8 cellular contexts compared by ENCODE assay signal in genomic region chr11:64305691-64306562, GRCh38. TPM values are rescaled to one million over a fixed set of nuclear protein-coding genes. Genes with fewer than 3 reads are reported as not detected.
DNase-seq lines count a peak whose midpoint lies in the region; ATAC-seq and TF ChIP-seq lines count a peak whose summit lies in the region.

No MANE protein-coding gene starts in this region.

- peaks cover 14 to 38% of the 10 kb centered on the region in 2 donors for H3K4me1 ChIP-seq in left lung

- ATAC-seq in WTC11 (peak; percentile 31), left lung (peak; percentile 26)

- DNase-seq in GM06990 (ENCODE audit: extremely low read depth, insufficient read length) (peak; percentile 77), HCEC 1CT (peak; percentile 46), NCI-H146 treated with DMSO at 0.1 percent for 48 hours (lab: John Stamatoyannopoulos, UW; ENCODE audit: unreplicated experiment) (peak; percentile 41), WTC11 (ENCODE audit: low spot score) (peak; percentile 77), left lung (peak; percentile 86 to 93), AG08395 (ENCODE audit: low spot score) (no peak)
- DNase-seq in central memory CD4-positive, alpha-beta T cell = peak; percentile 59
- DNase-seq in stimulated activated CD4-positive, alpha-beta T cell treated with anti-CD3 and anti-CD28 coated beads, Interleukin-4, amount 100 ng/mL, for 4 hours = peak; percentile 63 to 81

- peaks cover 4% of the 10 kb centered on the region for H3K36me3 Mint-ChIP-seq in WTC11

- H3K27ac Mint-ChIP-seq in WTC11 = peak overlapping the region; percentile 77

- peak; percentile 72 for TF ChIP-seq CTCF in GM06990 (IDR thresholded peaks at IDR 0.05; ENCODE audit: insufficient read depth, low read length, poor library complexity, severe bottlenecking)
- TF ChIP-seq CTCF in WTC11 (IDR thresholded peaks at IDR 0.05) = peak; percentile 29; the same call in 1 of the 2 replicates
- TF ChIP-seq CTCF in left lung (IDR thresholded peaks at IDR 0.05) = peak in 1 of 2 donors; percentile 12

- no peaks in the 10 kb centered on the region for H3K9me3 Mint-ChIP-seq in WTC11

- H3K4me3 Mint-ChIP-seq in WTC11 = peak overlapping the region; percentile 90

- POLR2A ChIA-PET in WTC11 (lab: Charles Lee) = interaction anchor here (2.1 to 2.6 kb wide), 2 partner anchors 12 to 34 kb away, joined by 15 to 25 read pairs; partner anchors contain the start of genes PRDX5 and TRMT112

- peaks cover 11% of the 10 kb centered on the region for H3K27me3 Mint-ChIP-seq in WTC11 (ENCODE audit: low read depth)

- H3K4me1 Mint-ChIP-seq in WTC11 = peaks cover 14% of the 10 kb centered on the region

- H3K4me3 ChIP-seq in GM06990 (replicated peaks; ENCODE audit: low read depth, low read length) = peak overlapping the region; percentile 83
- H3K4me3 ChIP-seq in left lung = peak overlapping the region; percentile 56 to 85

- H3K9me3 ChIP-seq in left lung = no peaks in the 10 kb centered on the region

- H3K27ac ChIP-seq in left lung = peak overlapping the region; percentile 76 to 95

- H3K36me3 ChIP-seq in GM06990 (ENCODE audit: control insufficient read depth, insufficient read depth, low read length) (peaks cover 3% of the 10 kb centered on the region), left lung (peaks cover 0 to 21% of the 10 kb centered on the region in 2 donors)

- H3K27me3 ChIP-seq in GM06990 (replicated peaks; ENCODE audit: control insufficient read depth, insufficient read depth, low read length) (no peaks in the 10 kb centered on the region), left lung (peaks cover 0 to 1% of the 10 kb centered on the region in 2 donors)

- intact Hi-C loops in left lung (cut with DNase I) = no loop called here

- CTCF ChIA-PET in WTC11 (lab: Charles Lee) = interaction anchor here (1.2 to 5.6 kb wide), 10 partner anchors 12 to 55 kb away, joined by 3 to 151 read pairs (median 34); partner anchors contain the start of genes BAD, GPR137, KCNK4 and PLCB3

TF ChIP-seq in WTC11, 78 proteins besides CTCF, POLR2A, EP300 and RAD21 (continues in another document):
- peak; percentile 38; the same call in 1 of the 2 replicates for TF ChIP-seq ARID4B (CRISPR knock-in tag; IDR thresholded peaks at IDR 0.05; ENCODE audit: borderline replicate concordance)
- TF ChIP-seq ZNF121 (CRISPR knock-in tag; IDR thresholded peaks at IDR 0.05) = no peak
- TF ChIP-seq TEAD4 (CRISPR knock-in tag; IDR thresholded peaks at IDR 0.05) = no peak
- no peak for TF ChIP-seq ZNF263 (CRISPR knock-in tag; IDR thresholded peaks at IDR 0.05; ENCODE audit: low read depth)
- TF ChIP-seq ZNF671 (CRISPR knock-in tag; IDR thresholded peaks at IDR 0.05) = no peak
- 0 out of 2 replicates have a peak, but pooled peaks have one; percentile 14 for TF ChIP-seq ZBTB43 (CRISPR knock-in tag; IDR thresholded peaks at IDR 0.05)
- TF ChIP-seq ZNF423 (CRISPR knock-in tag; IDR thresholded peaks at IDR 0.05) = no peak
- TF ChIP-seq ZNF281 (CRISPR knock-in tag; IDR thresholded peaks at IDR 0.05) = 0 out of 2 replicates have a peak, but pooled peaks have one; percentile 49
- TF ChIP-seq JAZF1 (CRISPR knock-in tag; IDR thresholded peaks at IDR 0.05) = no peak
- peak; percentile 40; the same call in 1 of the 2 replicates for TF ChIP-seq SP1 (CRISPR knock-in tag; conservative IDR thresholded peaks at IDR 0.05)

RNA-seq across cellular contexts. Expression of gene ESRRA, which starts 0.6 kb away (rescaled TPM):
- total RNA-seq in WTC11 (2021) (56.3 to 81.9 TPM (median 59.1 TPM) in 3 replicates), left lung (10 to 100 TPM; 42.8 to 60.1 TPM)

RNA-seq across cellular contexts. Expression of gene CATSPERZ, which starts 5.8 kb away (rescaled TPM):
- total RNA-seq in WTC11 (2021) = 1.1 to 2.5 TPM (median 2.0 TPM) in 3 replicates
- total RNA-seq in left lung = not detected

RNA-seq across cellular contexts. Expression of gene TRMT112, which starts 11.4 kb away (rescaled TPM):
- total RNA-seq in WTC11 (2021) = 285 to 321 TPM (median 314 TPM) in 3 replicates
- total RNA-seq in left lung = 100 to 1,000 TPM; 178 to 196 TPM

RNA-seq across cellular contexts. Expression of gene PRDX5, which starts 12.0 kb away (rescaled TPM):
- 255 to 293 TPM (median 282 TPM) in 3 replicates for total RNA-seq in WTC11 (2021)
- total RNA-seq in left lung = 100 to 1,000 TPM; 165 to 208 TPM

RNA-seq across cellular contexts. Expression of gene KCNK4, which starts 14.8 kb away (rescaled TPM):
- total RNA-seq in WTC11 (2021) (0.25 to 0.74 TPM (median 0.48 TPM) in 3 replicates), left lung (not detected)
